In the genomic region with DNA sequence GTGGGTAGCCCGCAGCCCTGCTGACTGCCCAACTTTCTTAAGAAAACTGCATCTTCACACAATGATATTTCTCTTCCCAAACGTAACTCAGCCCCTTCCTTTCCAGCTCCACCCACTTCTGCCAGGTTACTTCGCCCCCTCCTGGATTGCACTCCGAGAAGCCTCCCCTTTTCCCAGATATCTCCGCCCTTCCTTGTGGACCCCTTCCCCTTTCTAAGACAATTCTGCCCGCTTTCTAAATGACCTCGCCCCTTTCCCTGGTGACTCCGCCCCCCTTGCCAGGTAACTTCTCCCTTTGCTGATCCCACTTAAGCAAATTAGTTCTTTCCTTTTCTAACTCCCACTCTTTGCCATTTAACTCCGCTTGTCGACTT, we compare ENCODE assay signal across 9 cellular contexts. TPM values are rescaled to one million over a fixed set of nuclear protein-coding genes. Genes with fewer than 3 reads are reported as not detected.
A peak's percentile ranks its signal among the peaks of the same experiment; 100 is the strongest.
DNase-seq lines count a peak whose midpoint lies in the region; ATAC-seq lines count a peak whose summit lies in the region.
"Had no signal": no experiment of that assay in that cellular context is flagged by ENCODE, and none has a peak within 500 bp of the region (broad histone marks: within the 10 kb centered on the region; RNA-seq: fewer than 3 reads in every experiment).

No MANE protein-coding gene starts in this region.

- WGBS in neuronal stem cell (ENCODE audit: extremely low coverage in 2 of 2, insufficient read length in 2 of 2, insufficient replicate concordance in 1 of 2), 2 donors, result no CpG with 5 or more reads among the region's 10 CpGs

- H3K4me3 ChIP-seq in MG63, result peak overlapping the region; percentile 47
- peak overlapping the region; percentile 51 to 95 for H3K4me3 ChIP-seq in neuronal stem cell (ENCODE audit: low read length in 2 of 2)

- no peak overlapping the region for H3K4ac ChIP-seq in neuronal stem cell (ENCODE audit: low read length)

- H3K14ac ChIP-seq in neuronal stem cell (ENCODE audit: low read length), result no peak overlapping the region

- H3K36me3 Mint-ChIP-seq in effector memory CD8-positive, alpha-beta T cell (ENCODE audit: insufficient read depth), result peaks cover 8% of the 10 kb centered on the region

- peak overlapping the region; percentile 27 to 85 for H3K27ac Mint-ChIP-seq in effector memory CD8-positive, alpha-beta T cell

- H3K18ac ChIP-seq in neuronal stem cell (ENCODE audit: low read length), result no peak overlapping the region

- no peak overlapping the region for H2BK120ac ChIP-seq in neuronal stem cell (ENCODE audit: low read depth, low read length)

- H3K9ac ChIP-seq in neuronal stem cell (ENCODE audit: low read depth, low read length, poor library complexity), result no peak overlapping the region

- H3K4me2 ChIP-seq in neuronal stem cell (ENCODE audit: insufficient read depth, low read length, poor library complexity, severe bottlenecking), result peak overlapping the region; percentile 72

- H3K4me1 Mint-ChIP-seq in effector memory CD8-positive, alpha-beta T cell (ENCODE audit: low read depth in 2 of 2), result peaks cover 14 to 23% of the 10 kb centered on the region in 2 donors

- peak overlapping the region; percentile 95 for H2AFZ ChIP-seq in neuronal stem cell (ENCODE audit: low read length)

- peak overlapping the region; percentile 88 for H2BK5ac ChIP-seq in neuronal stem cell (ENCODE audit: low read length)

- DNase-seq in NCI-H2171 (lab: John Stamatoyannopoulos, UW) (peak; percentile 30), NCI-H2171 treated with DMSO at 0.1 percent for 48 hours (lab: John Stamatoyannopoulos, UW) (no peak), MG63 (no peak), neuronal stem cell (ENCODE audit: low spot score) (no peak)
- DNase-seq in effector memory CD8-positive, alpha-beta T cell, result no peak
- no peak for DNase-seq in stimulated activated CD4-positive, alpha-beta T cell treated with anti-CD3 and anti-CD28 coated beads, Interleukin-4, amount 100 ng/mL, for 4 hours

- H2AK5ac ChIP-seq in neuronal stem cell (ENCODE audit: low read depth, low read length), result no peak overlapping the region

- no peak overlapping the region for H3K23ac ChIP-seq in neuronal stem cell (ENCODE audit: low read depth, low read length, poor library complexity)

- ATAC-seq in effector memory CD8-positive, alpha-beta T cell (replicated peaks), result no peak
- ATAC-seq in HG03280 (IDR thresholded peaks at IDR 0.05; ENCODE audit: unreplicated experiment) (no peak), HG03097 (IDR thresholded peaks at IDR 0.05; ENCODE audit: low FRiP score, unreplicated experiment) (no peak)

- H3K27me3 ChIP-seq in MG63 (no peaks in the 10 kb centered on the region), neuronal stem cell (ENCODE audit: control insufficient read depth in 3 of 3, insufficient read depth in 3 of 3, low read depth in 1 of 3, low read length in 3 of 3) (peaks cover 0 to 19% (median 7%) of the 10 kb centered on the region in 3 experiments)

- peaks cover 0 to under 1% of the 10 kb centered on the region in 2 donors for H3K27me3 Mint-ChIP-seq in effector memory CD8-positive, alpha-beta T cell

- H3K9me3 ChIP-seq in MG63 (no peaks in the 10 kb centered on the region), neuronal stem cell (replicated peaks in 1 of 2; ENCODE audit: control insufficient read depth in 2 of 2, insufficient read depth in 1 of 2, low read depth in 1 of 2, low read length in 2 of 2) (no peaks in the 10 kb centered on the region)

- no peak overlapping the region for H2BK12ac ChIP-seq in neuronal stem cell (ENCODE audit: low read length)

- peaks cover 2 to 5% of the 10 kb centered on the region in 2 donors for H3K4me1 ChIP-seq in neuronal stem cell (ENCODE audit: control insufficient read depth in 2 of 2, insufficient read depth in 1 of 2, low read depth in 1 of 2, low read length in 2 of 2)

- H3K4me3 Mint-ChIP-seq in effector memory CD8-positive, alpha-beta T cell, result peak overlapping the region; percentile 79 to 95

- no peak overlapping the region for H4K91ac ChIP-seq in neuronal stem cell (ENCODE audit: low read depth, low read length, poor library complexity)

- H3K79me1 ChIP-seq in neuronal stem cell (ENCODE audit: low read depth, low read length), result peaks cover 2% of the 10 kb centered on the region

- no peaks in the 10 kb centered on the region for H3K36me3 ChIP-seq in MG63
- H3K36me3 ChIP-seq in neuronal stem cell (replicated peaks in 1 of 2; ENCODE audit: control insufficient read depth in 2 of 2, insufficient read depth in 2 of 2, low read length in 2 of 2), result no peaks in the 10 kb centered on the region

- H4K8ac ChIP-seq in neuronal stem cell (ENCODE audit: low read depth, low read length), result no peak overlapping the region

- peak overlapping the region; percentile 51 for H3K27ac ChIP-seq in neuronal stem cell (replicated peaks; ENCODE audit: low read length)

- no peaks in the 10 kb centered on the region for H3K9me3 Mint-ChIP-seq in effector memory CD8-positive, alpha-beta T cell

- no peak overlapping the region for H2BK15ac ChIP-seq in neuronal stem cell (ENCODE audit: low read length)

RNA-seq across cellular contexts. Expression of a gene that starts 2.6 kb away (rescaled TPM):
- total RNA-seq in MG63 (2014; rRNA removed; shearing (Covaris generic); ENCODE audit: low replicate concordance), result 0.10 and 0.95 TPM in 2 replicates
- 4.6 TPM for polyA plus RNA-seq in neuronal stem cell (2013, experiment 1 of 2)
- 4.3 TPM for polyA plus RNA-seq in neuronal stem cell (2013, experiment 2 of 2)

RNA-seq across cellular contexts. Expression of a gene that starts 26.9 kb away (rescaled TPM):
- 170 and 237 TPM in 2 replicates for total RNA-seq in MG63 (2014; rRNA removed; shearing (Covaris generic); ENCODE audit: low replicate concordance)
- polyA plus RNA-seq in neuronal stem cell (2013, experiment 1 of 2), result 32.3 TPM
- polyA plus RNA-seq in neuronal stem cell (2013, experiment 2 of 2), result 30.3 TPM

RNA-seq across cellular contexts. Expression of a gene that starts 27.9 kb away (rescaled TPM):
- not detected in 2 replicates for total RNA-seq in MG63 (2014; rRNA removed; shearing (Covaris generic); ENCODE audit: low replicate concordance)
- polyA plus RNA-seq in neuronal stem cell (2013, experiment 1 of 2), result 57.4 TPM
- 56.1 TPM for polyA plus RNA-seq in neuronal stem cell (2013, experiment 2 of 2)
- total RNA-seq: Daoy had no signal

RNA-seq across cellular contexts. Expression of a gene that starts 29.5 kb away (rescaled TPM):
- not detected in 2 replicates for total RNA-seq in MG63 (2014; rRNA removed; shearing (Covaris generic); ENCODE audit: low replicate concordance)
- 13.8 TPM for polyA plus RNA-seq in neuronal stem cell (2013, experiment 1 of 2)
- 12.7 TPM for polyA plus RNA-seq in neuronal stem cell (2013, experiment 2 of 2)
- total RNA-seq: Daoy had no signal

RNA-seq across cellular contexts. Expression of a gene that starts 33.2 kb away (rescaled TPM):
- total RNA-seq in MG63 (2014; rRNA removed; shearing (Covaris generic); ENCODE audit: low replicate concordance), result not detected in 2 replicates
- polyA plus RNA-seq in neuronal stem cell (2013, experiment 1 of 2), result not detected
- not detected for polyA plus RNA-seq in neuronal stem cell (2013, experiment 2 of 2)
- total RNA-seq: Daoy had no signal
